In the genomic region with DNA sequence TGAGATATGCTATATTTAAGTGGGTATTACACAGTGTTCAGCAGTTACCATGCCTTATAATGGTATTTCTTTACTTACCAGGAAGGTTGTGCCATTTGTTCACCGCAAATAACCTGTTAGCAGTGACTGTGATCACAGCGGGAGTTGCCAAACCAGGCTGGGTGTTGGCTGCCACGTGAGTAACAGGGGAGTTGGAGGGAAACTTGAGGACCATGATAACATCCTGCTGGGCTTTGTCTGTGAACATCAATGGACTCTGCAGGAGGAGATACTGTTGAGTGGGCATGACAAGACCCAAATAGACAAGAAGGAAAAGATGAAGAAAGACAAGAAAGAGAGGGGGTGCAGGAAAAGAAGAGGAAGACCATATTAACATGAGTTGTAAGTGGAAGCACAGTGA, we compare ENCODE assay signal across 21 cellular contexts.
"Had no signal": no experiment of that assay in that cellular context is flagged by ENCODE, and none has a peak within 500 bp of the region (broad histone marks: within the 10 kb centered on the region; RNA-seq: fewer than 3 reads in every experiment).

No MANE protein-coding gene starts in this region.

- H3K27ac Mint-ChIP-seq: activated CD4-positive, alpha-beta memory T cell treated with anti-CD3 and anti-CD28 coated beads, Interleukin-2, amount 10 ng/mL, durations not matched to agents 7 days and 5 days; activated naive CD4-positive, alpha-beta T cell treated with anti-CD3 and anti-CD28 coated beads, Interleukin-2, amount 10 ng/mL, durations not matched to agents 7 days and 5 days; activated T-cell treated with anti-CD3 and anti-CD28 coated beads, Interleukin-2, amount 50 U/mL, for 72 hours; natural killer cell; type B pancreatic cell had no signal

- H3K36me3 Mint-ChIP-seq: natural killer cell had no signal

- H3K9me3 Mint-ChIP-seq: activated CD4-positive, alpha-beta memory T cell treated with anti-CD3 and anti-CD28 coated beads, Interleukin-2, amount 10 ng/mL, durations not matched to agents 7 days and 5 days; activated naive CD4-positive, alpha-beta T cell treated with anti-CD3 and anti-CD28 coated beads, Interleukin-2, amount 10 ng/mL, durations not matched to agents 7 days and 5 days; natural killer cell; type B pancreatic cell had no signal

- H3K36me3 ChIP-seq: prostate gland, right atrium auricular region, thoracic aorta, vagina had no signal

- H3K4me1 ChIP-seq: foreskin keratinocyte, prostate gland, right atrium auricular region, vagina had no signal

- H3K27ac ChIP-seq: coronary artery, foreskin keratinocyte, prostate gland, right atrium auricular region, thoracic aorta, vagina had no signal

- H3K27me3 ChIP-seq: foreskin keratinocyte, right atrium auricular region, vagina had no signal

- DNase-seq: activated CD4-positive, alpha-beta memory T cell treated with anti-CD3 and anti-CD28 coated beads, Interleukin-2, amount 10 ng/mL, durations not matched to agents 7 days and 5 days; activated CD4-positive, alpha-beta T cell treated with anti-CD3 and anti-CD28 coated beads for 48 hours; activated effector memory CD4-positive, alpha-beta T cell treated with Interleukin-2 at 50 U/mL for 16 hours; activated naive CD4-positive, alpha-beta T cell treated with anti-CD3 and anti-CD28 coated beads, Interleukin-2, amount 10 ng/mL, durations not matched to agents 7 days and 5 days; activated T-cell treated with anti-CD3 and anti-CD28 coated beads, Interleukin-2, amount 50 U/mL, for 72 hours; amygdala; cerebellar nuclear complex; foreskin keratinocyte; left ventricle myocardium superior; mammary epithelial cell; midbrain; natural killer cell; stimulated activated CD4-positive, alpha-beta T cell treated with anti-CD3 and anti-CD28 coated beads, Interleukin-4, amount 100 ng/mL, for 24 hours; stimulated activated naive CD4-positive, alpha-beta T cell treated with Interleukin-2 at 50 U/mL for 16 hours; T1000 had no signal

- H3K4me3 Mint-ChIP-seq: activated CD4-positive, alpha-beta memory T cell treated with anti-CD3 and anti-CD28 coated beads, Interleukin-2, amount 10 ng/mL, durations not matched to agents 7 days and 5 days; activated naive CD4-positive, alpha-beta T cell treated with anti-CD3 and anti-CD28 coated beads, Interleukin-2, amount 10 ng/mL, durations not matched to agents 7 days and 5 days; activated T-cell treated with anti-CD3 and anti-CD28 coated beads, Interleukin-2, amount 50 U/mL, for 72 hours; natural killer cell; type B pancreatic cell had no signal

- H3K27me3 Mint-ChIP-seq: activated CD4-positive, alpha-beta memory T cell treated with anti-CD3 and anti-CD28 coated beads, Interleukin-2, amount 10 ng/mL, durations not matched to agents 7 days and 5 days; activated naive CD4-positive, alpha-beta T cell treated with anti-CD3 and anti-CD28 coated beads, Interleukin-2, amount 10 ng/mL, durations not matched to agents 7 days and 5 days; type B pancreatic cell had no signal

- H3K4me3 ChIP-seq: coronary artery, prostate gland, right atrium auricular region, thoracic aorta, vagina had no signal

- ATAC-seq: activated T-cell treated with anti-CD3 and anti-CD28 coated beads, Interleukin-2, amount 50 U/mL, for 72 hours; foreskin keratinocyte; left ventricle myocardium superior; natural killer cell had no signal

- H3K4me1 Mint-ChIP-seq: activated CD4-positive, alpha-beta memory T cell treated with anti-CD3 and anti-CD28 coated beads, Interleukin-2, amount 10 ng/mL, durations not matched to agents 7 days and 5 days had no signal
